Comparison of ENCODE assay signal across 1 cellular context in genomic region chr7:72924748-72925545, GRCh38.
TF ChIP-seq lines count a peak whose summit lies in the region.

Gene POM121, plus strand, starts transcription at chr7:72925095. Its CDS starts 27 bp downstream, at chr7:72925122.

TF ChIP-seq in K562, 482 proteins besides CTCF, POLR2A, EP300 and RAD21 (continued from another document and continues in another):
- no peak for TF ChIP-seq CHD7 (IDR thresholded peaks at IDR 0.05; ENCODE audit: low read depth, low read length)
- TF ChIP-seq ZNF609 (CRISPR knock-in tag; IDR thresholded peaks at IDR 0.05; ENCODE audit: borderline replicate concordance), result no peak
- peak; percentile 51 to 73 for TF ChIP-seq FOXK2 (conservative IDR thresholded peaks at IDR 0.05 in 1 of 2, IDR thresholded peaks at IDR 0.05 in 1 of 2; ENCODE audit: low read depth in 2 of 2)
- peak in 1 of 2 experiments; percentile 44; a peak in 1 of 4 replicates for TF ChIP-seq ZMIZ1 (IDR thresholded peaks at IDR 0.05; ENCODE audit: low read depth in 2 of 2, low read length in 2 of 2)
- TF ChIP-seq ZNF239 (CRISPR knock-in tag; IDR thresholded peaks at IDR 0.05), result no peak
- TF ChIP-seq CBFA2T2 (conservative IDR thresholded peaks at IDR 0.05), result no peak
- TF ChIP-seq MBD2 (IDR thresholded peaks at IDR 0.05; ENCODE audit: borderline replicate concordance, low read depth), result peak; percentile 75
- TF ChIP-seq GABPB2 (CRISPR knock-in tag; conservative IDR thresholded peaks at IDR 0.05), result no peak
- TF ChIP-seq KDM2B (CRISPR knock-in tag; IDR thresholded peaks at IDR 0.05), result peak; percentile 56; the same call in 1 of the 2 replicates
- no peak for TF ChIP-seq RNF219 (CRISPR knock-in tag; IDR thresholded peaks at IDR 0.05)
- TF ChIP-seq KLF10 (CRISPR knock-in tag; IDR thresholded peaks at IDR 0.05), result no peak
- TF ChIP-seq ZBTB2 (IDR thresholded peaks at IDR 0.05), result peak; percentile 9; the same call in 1 of the 2 replicates
- no peak for TF ChIP-seq ZNF134 (CRISPR knock-in tag; conservative IDR thresholded peaks at IDR 0.05)
- no peak for TF ChIP-seq KLF6 (CRISPR knock-in tag; IDR thresholded peaks at IDR 0.05; ENCODE audit: borderline replicate concordance)
- peak; percentile 86 to 94 for TF ChIP-seq MNT (conservative IDR thresholded peaks at IDR 0.05)
- peak; percentile 68 for TF ChIP-seq JUN (IDR thresholded peaks at IDR 0.05; ENCODE audit: borderline replicate concordance, low read depth, low read length)
- peak; percentile 73; the same call in 1 of the 2 replicates for TF ChIP-seq JUN (CRISPR knock-in tag; IDR thresholded peaks at IDR 0.05; ENCODE audit: borderline replicate concordance)
- TF ChIP-seq CEBPG (CRISPR knock-in tag; IDR thresholded peaks at IDR 0.05), result no peak
- TF ChIP-seq CEBPG (tag; conservative IDR thresholded peaks at IDR 0.05 in 1 of 2, IDR thresholded peaks at IDR 0.05 in 1 of 2), result peak in 1 of 2 experiments; percentile 16; a peak in 1 of 4 replicates
- TF ChIP-seq DLX4 (CRISPR knock-in tag; IDR thresholded peaks at IDR 0.05), result no peak
- TF ChIP-seq SMAD3 (CRISPR knock-in tag; conservative IDR thresholded peaks at IDR 0.05), result peak; percentile 69; the same call in 1 of the 2 replicates
- TF ChIP-seq SIN3B (IDR thresholded peaks at IDR 0.05; ENCODE audit: low read depth), result peak; percentile 93
- TF ChIP-seq ZNF740 (CRISPR knock-in tag; IDR thresholded peaks at IDR 0.05), result 0 out of 2 replicates have a peak, but pooled peaks have one; percentile 32
- TF ChIP-seq ZNF740 (tag; IDR thresholded peaks at IDR 0.05), result no peak
- peak; percentile 92 for TF ChIP-seq ZFX (CRISPR knock-in tag; IDR thresholded peaks at IDR 0.05)
